ENCODE assay signal across 1 cellular context in the genomic region with DNA sequence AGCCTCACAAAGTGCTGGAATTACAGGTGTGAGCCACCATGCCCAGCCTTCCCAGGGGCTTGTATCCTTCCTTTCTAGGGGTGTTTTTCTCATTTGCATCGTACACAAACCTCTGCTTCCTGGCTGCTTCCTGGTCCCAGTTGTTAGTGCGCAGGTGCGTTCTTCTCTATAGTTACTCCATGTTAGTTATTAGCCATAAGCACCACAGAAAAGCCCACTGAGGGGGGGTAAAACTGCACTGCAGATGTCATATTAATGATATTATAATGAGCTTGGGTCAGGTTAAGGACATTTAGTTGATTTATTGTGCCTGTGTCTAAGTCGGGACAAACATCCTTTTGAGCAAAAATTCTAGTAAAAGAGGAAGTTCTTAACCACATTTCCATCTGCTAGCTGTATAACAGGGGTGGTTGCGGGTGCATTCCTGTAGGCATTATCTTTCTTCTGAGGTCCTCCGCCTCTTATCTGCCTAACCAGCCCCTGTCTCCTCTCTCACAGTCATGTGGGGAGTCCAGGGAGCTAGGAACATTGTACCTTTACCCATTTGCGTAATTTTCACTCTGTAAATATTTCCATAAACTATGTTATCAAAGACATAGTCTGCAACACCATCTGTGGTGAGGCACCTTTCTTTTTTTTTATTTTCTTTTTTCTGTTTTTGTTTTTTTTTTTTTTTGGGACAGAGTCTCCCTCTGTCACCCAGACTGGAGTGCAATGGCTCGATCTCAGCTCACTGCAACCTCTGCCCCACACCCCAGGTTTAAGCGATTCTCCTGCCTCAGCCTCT.
A peak's percentile ranks its signal among the peaks of the same experiment; 100 is the strongest.
TF ChIP-seq lines count a peak whose summit lies in the region.

No MANE protein-coding gene starts in this region.

TF ChIP-seq in K562, 482 proteins besides CTCF, POLR2A, EP300 and RAD21 (continued from another document and continues in another):
- TF ChIP-seq, protein P1, sequence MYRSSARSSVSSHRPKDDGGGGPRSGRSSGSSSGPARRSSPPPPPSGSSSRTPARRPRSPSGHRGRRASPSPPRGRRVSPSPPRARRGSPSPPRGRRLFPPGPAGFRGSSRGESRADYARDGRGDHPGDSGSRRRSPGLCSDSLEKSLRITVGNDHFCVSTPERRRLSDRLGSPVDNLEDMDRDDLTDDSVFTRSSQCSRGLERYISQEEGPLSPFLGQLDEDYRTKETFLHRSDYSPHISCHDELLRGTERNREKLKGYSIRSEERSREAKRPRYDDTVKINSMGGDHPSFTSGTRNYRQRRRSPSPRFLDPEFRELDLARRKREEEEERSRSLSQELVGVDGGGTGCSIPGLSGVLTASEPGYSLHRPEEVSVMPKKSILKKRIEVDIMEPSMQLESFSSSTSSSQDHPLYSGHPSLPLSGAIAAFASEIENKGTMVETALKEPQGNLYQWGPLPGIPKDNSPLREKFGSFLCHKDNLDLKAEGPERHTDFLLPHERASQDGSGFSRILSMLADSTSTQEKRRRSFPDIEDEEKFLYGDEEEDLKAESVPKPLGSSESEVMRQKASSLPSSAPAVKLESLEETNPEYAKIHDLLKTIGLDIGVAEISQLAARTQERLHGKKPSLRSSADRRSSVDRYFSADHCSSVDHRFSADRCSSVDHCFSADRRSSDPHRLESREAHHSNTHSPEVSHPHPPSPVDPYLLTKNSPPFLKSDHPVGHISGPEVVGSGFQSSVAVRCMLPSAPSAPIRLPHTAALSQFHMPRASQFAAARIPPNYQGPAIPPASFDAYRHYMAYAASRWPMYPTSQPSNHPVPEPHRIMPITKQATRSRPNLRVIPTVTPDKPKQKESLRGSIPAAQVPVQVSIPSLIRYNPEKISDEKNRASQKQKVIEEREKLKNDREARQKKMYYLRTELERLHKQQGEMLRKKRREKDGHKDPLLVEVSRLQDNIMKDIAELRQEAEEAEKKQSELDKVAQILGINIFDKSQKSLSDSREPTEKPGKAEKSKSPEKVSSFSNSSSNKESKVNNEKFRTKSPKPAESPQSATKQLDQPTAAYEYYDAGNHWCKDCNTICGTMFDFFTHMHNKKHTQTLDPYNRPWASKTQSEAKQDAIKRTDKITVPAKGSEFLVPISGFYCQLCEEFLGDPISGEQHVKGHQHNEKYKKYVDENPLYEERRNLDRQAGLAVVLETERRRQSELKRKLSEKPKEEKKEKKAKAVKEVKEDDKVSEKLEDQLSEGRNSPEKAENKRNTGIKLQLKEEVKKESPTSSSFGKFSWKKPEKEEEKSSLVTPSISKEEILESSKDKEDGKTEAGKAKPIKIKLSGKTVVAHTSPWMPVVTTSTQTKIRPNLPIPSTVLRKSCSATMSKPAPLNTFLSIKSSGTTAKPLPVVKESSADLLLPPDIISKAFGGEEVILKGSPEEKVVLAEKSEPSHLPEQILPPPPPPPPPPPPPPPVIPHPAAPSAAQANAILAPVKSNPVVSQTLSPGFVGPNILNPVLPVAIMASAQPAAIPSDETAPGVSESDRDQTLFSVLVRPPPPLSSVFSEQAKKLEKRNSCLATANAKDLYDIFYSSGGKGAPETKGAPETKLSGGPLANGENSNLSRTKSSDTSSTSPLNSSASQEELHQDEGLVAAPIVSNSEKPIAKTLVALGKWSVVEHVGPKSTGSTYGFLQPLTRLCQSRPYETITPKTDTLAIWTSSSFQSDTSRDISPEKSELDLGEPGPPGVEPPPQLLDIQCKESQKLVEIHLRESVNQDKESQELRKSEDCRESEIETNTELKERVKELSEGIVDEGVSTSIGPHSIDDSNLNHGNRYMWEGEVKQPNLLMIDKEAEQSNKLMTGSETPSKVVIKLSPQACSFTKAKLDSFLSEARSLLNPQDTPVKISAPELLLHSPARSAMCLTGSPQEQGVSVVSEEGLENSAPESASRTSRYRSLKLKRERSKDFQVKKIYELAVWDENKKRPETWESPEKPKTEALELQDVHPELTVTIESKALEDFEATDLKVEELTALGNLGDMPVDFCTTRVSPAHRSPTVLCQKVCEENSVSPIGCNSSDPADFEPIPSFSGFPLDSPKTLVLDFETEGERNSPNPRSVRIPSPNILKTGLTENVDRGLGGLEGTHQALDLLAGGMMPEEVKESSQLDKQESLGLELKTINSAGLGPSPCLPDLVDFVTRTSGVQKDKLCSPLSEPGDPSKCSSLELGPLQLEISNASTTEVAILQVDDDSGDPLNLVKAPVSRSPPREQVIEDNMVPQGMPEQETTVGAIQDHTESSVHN (IDR thresholded peaks at IDR 0.05; ENCODE audit: borderline replicate concordance in 1 of 2, low read depth in 1 of 2) = peak; percentile 69 to 96; a peak in 3 of 4 replicates
- TF ChIP-seq MYBL2 (IDR thresholded peaks at IDR 0.05; ENCODE audit: low read depth) = no peak
- no peak for TF ChIP-seq MYBL2 (CRISPR knock-in tag; IDR thresholded peaks at IDR 0.05; ENCODE audit: borderline replicate concordance)
- TF ChIP-seq NCOA1 (IDR thresholded peaks at IDR 0.05; ENCODE audit: low read depth) = peak; percentile 96
- TF ChIP-seq HMGN3 (IDR thresholded peaks at IDR 0.05; ENCODE audit: borderline replicate concordance, extremely low read depth, insufficient read length, low read depth, low read length) = peak; percentile 76
- TF ChIP-seq NR3C1 (CRISPR knock-in tag; IDR thresholded peaks at IDR 0.05) = no peak
- TF ChIP-seq, protein P2, sequence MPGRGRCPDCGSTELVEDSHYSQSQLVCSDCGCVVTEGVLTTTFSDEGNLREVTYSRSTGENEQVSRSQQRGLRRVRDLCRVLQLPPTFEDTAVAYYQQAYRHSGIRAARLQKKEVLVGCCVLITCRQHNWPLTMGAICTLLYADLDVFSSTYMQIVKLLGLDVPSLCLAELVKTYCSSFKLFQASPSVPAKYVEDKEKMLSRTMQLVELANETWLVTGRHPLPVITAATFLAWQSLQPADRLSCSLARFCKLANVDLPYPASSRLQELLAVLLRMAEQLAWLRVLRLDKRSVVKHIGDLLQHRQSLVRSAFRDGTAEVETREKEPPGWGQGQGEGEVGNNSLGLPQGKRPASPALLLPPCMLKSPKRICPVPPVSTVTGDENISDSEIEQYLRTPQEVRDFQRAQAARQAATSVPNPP (IDR thresholded peaks at IDR 0.05; ENCODE audit: borderline replicate concordance, insufficient read depth, insufficient read length) = no peak
- no peak for TF ChIP-seq PURB (CRISPR knock-in tag; IDR thresholded peaks at IDR 0.05; ENCODE audit: low read depth)
- TF ChIP-seq POLR2B (IDR thresholded peaks at IDR 0.05; ENCODE audit: low read depth, partially characterized antibody) = no peak
- TF ChIP-seq ZNF584 (CRISPR knock-in tag; IDR thresholded peaks at IDR 0.05; ENCODE audit: low read depth) = no peak
- TF ChIP-seq, protein P3, sequence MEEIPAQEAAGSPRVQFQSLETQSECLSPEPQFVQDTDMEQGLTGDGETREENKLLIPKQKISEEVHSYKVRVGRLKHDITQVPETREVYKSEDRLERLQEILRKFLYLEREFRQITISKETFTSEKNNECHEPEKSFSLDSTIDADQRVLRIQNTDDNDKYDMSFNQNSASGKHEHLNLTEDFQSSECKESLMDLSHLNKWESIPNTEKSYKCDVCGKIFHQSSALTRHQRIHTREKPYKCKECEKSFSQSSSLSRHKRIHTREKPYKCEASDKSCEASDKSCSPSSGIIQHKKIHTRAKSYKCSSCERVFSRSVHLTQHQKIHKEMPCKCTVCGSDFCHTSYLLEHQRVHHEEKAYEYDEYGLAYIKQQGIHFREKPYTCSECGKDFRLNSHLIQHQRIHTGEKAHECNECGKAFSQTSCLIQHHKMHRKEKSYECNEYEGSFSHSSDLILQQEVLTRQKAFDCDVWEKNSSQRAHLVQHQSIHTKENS (CRISPR knock-in tag; IDR thresholded peaks at IDR 0.05) = no peak
- TF ChIP-seq CHD2 (IDR thresholded peaks at IDR 0.05; ENCODE audit: low read depth, low read length) = no peak
- TF ChIP-seq, protein P4, sequence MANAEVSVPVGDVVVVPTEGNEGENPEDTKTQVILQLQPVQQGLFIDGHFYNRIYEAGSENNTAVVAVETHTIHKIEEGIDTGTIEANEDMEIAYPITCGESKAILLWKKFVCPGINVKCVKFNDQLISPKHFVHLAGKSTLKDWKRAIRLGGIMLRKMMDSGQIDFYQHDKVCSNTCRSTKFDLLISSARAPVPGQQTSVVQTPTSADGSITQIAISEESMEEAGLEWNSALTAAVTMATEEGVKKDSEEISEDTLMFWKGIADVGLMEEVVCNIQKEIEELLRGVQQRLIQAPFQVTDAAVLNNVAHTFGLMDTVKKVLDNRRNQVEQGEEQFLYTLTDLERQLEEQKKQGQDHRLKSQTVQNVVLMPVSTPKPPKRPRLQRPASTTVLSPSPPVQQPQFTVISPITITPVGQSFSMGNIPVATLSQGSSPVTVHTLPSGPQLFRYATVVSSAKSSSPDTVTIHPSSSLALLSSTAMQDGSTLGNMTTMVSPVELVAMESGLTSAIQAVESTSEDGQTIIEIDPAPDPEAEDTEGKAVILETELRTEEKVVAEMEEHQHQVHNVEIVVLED (CRISPR knock-in tag; IDR thresholded peaks at IDR 0.05) = peak; percentile 7; the same call in 1 of the 2 replicates
- no peak for TF ChIP-seq SNIP1 (IDR thresholded peaks at IDR 0.05; ENCODE audit: low read depth)
- TF ChIP-seq SETDB1 (IDR thresholded peaks at IDR 0.05; ENCODE audit: low read length) = no peak
- TF ChIP-seq, protein P5, sequence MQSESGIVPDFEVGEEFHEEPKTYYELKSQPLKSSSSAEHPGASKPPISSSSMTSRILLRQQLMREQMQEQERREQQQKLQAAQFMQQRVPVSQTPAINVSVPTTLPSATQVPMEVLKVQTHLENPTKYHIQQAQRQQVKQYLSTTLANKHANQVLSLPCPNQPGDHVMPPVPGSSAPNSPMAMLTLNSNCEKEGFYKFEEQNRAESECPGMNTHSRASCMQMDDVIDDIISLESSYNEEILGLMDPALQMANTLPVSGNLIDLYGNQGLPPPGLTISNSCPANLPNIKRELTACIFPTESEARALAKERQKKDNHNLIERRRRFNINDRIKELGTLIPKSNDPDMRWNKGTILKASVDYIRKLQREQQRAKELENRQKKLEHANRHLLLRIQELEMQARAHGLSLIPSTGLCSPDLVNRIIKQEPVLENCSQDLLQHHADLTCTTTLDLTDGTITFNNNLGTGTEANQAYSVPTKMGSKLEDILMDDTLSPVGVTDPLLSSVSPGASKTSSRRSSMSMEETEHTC (IDR thresholded peaks at IDR 0.05) = peak; percentile 92
- TF ChIP-seq ZBTB11 (CRISPR knock-in tag; IDR thresholded peaks at IDR 0.05) = 0 out of 6 replicates have a peak, but pooled peaks of 1 of the 3 experiments have one; percentile 10
- TF ChIP-seq, protein P6, sequence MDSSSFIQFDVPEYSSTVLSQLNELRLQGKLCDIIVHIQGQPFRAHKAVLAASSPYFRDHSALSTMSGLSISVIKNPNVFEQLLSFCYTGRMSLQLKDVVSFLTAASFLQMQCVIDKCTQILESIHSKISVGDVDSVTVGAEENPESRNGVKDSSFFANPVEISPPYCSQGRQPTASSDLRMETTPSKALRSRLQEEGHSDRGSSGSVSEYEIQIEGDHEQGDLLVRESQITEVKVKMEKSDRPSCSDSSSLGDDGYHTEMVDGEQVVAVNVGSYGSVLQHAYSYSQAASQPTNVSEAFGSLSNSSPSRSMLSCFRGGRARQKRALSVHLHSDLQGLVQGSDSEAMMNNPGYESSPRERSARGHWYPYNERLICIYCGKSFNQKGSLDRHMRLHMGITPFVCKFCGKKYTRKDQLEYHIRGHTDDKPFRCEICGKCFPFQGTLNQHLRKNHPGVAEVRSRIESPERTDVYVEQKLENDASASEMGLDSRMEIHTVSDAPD (CRISPR knock-in tag; IDR thresholded peaks at IDR 0.05) = 0 out of 2 replicates have a peak, but pooled peaks have one; percentile 51
- TF ChIP-seq CREBBP (IDR thresholded peaks at IDR 0.05; ENCODE audit: low read depth, low read length) = no peak
- TF ChIP-seq ZHX1 (conservative IDR thresholded peaks at IDR 0.05; ENCODE audit: low read length) = no peak
- no peak for TF ChIP-seq RBM22 (IDR thresholded peaks at IDR 0.05; ENCODE audit: low read depth, low read length, poor library complexity, severe bottlenecking)
- TF ChIP-seq, protein P7, sequence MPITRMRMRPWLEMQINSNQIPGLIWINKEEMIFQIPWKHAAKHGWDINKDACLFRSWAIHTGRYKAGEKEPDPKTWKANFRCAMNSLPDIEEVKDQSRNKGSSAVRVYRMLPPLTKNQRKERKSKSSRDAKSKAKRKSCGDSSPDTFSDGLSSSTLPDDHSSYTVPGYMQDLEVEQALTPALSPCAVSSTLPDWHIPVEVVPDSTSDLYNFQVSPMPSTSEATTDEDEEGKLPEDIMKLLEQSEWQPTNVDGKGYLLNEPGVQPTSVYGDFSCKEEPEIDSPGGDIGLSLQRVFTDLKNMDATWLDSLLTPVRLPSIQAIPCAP (CRISPR knock-in tag; IDR thresholded peaks at IDR 0.05; ENCODE audit: borderline replicate concordance) = no peak
- peak; percentile 93 for TF ChIP-seq ADNP (tag; IDR thresholded peaks at IDR 0.05)
- peak; percentile 15 for TF ChIP-seq TBP (optimal IDR thresholded peaks at IDR 0.05; ENCODE audit: low read depth, low read length)
- TF ChIP-seq PTTG1 (tag; IDR thresholded peaks at IDR 0.05; ENCODE audit: low read depth) = peak; percentile 84
- no peak for TF ChIP-seq MIER1 (IDR thresholded peaks at IDR 0.05; ENCODE audit: low read depth)
